1 cellular context compared by ENCODE assay signal in the genomic region with DNA sequence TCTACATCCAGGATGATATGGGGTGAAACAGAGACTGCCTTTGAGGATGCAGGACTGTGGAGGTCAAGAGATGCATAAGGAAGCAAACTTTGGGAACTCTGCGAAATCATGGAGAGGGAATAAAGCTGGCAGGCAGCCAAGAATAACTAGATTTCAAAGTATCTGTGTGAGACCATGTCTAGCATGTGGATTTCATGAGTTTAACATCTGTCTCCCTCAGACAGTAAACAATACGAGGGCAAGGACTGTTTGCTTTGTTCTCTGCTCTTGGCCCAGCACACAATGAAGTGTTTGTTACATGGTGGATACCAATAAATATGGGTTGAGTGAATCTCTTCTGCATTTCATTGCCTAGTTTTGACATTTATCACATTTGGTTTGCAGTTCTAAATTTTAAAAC.
A peak's percentile ranks its signal among the peaks of the same experiment; 100 is the strongest.
TF ChIP-seq lines count a peak whose summit lies in the region.

No MANE protein-coding gene starts in this region.

TF ChIP-seq in HepG2, 621 proteins besides CTCF, POLR2A, EP300 and RAD21 (continued from another document):
- TF ChIP-seq, protein P1, sequence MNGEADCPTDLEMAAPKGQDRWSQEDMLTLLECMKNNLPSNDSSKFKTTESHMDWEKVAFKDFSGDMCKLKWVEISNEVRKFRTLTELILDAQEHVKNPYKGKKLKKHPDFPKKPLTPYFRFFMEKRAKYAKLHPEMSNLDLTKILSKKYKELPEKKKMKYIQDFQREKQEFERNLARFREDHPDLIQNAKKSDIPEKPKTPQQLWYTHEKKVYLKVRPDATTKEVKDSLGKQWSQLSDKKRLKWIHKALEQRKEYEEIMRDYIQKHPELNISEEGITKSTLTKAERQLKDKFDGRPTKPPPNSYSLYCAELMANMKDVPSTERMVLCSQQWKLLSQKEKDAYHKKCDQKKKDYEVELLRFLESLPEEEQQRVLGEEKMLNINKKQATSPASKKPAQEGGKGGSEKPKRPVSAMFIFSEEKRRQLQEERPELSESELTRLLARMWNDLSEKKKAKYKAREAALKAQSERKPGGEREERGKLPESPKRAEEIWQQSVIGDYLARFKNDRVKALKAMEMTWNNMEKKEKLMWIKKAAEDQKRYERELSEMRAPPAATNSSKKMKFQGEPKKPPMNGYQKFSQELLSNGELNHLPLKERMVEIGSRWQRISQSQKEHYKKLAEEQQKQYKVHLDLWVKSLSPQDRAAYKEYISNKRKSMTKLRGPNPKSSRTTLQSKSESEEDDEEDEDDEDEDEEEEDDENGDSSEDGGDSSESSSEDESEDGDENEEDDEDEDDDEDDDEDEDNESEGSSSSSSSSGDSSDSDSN (CRISPR knock-in tag; IDR thresholded peaks at IDR 0.05): no peak
- TF ChIP-seq, protein P2, sequence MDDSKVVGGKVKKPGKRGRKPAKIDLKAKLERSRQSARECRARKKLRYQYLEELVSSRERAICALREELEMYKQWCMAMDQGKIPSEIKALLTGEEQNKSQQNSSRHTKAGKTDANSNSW (CRISPR knock-in tag; IDR thresholded peaks at IDR 0.05; ENCODE audit: borderline replicate concordance): no peak
- TF ChIP-seq ATRX (CRISPR knock-in tag; IDR thresholded peaks at IDR 0.05; ENCODE audit: borderline replicate concordance): no peak
- no peak for TF ChIP-seq ZFP36 (IDR thresholded peaks at IDR 0.05; ENCODE audit: borderline replicate concordance, low read depth, low read length, partially characterized antibody)
- no peak for TF ChIP-seq NR2F2 (IDR thresholded peaks at IDR 0.05; ENCODE audit: borderline replicate concordance, low read depth)
- TF ChIP-seq ARNT2 (CRISPR knock-in tag; IDR thresholded peaks at IDR 0.05; ENCODE audit: low read depth): no peak
- TF ChIP-seq MBD4 (IDR thresholded peaks at IDR 0.05; ENCODE audit: borderline replicate concordance, low read length): no peak
- no peak for TF ChIP-seq ETV6 (CRISPR knock-in tag; conservative IDR thresholded peaks at IDR 0.05)
- peak; percentile 39; the same call in 1 of the 2 replicates for TF ChIP-seq RXRB (CRISPR knock-in tag; IDR thresholded peaks at IDR 0.05; ENCODE audit: borderline replicate concordance)
- TF ChIP-seq NPAS2 (CRISPR knock-in tag; IDR thresholded peaks at IDR 0.05; ENCODE audit: borderline replicate concordance): no peak
- TF ChIP-seq, protein P3, sequence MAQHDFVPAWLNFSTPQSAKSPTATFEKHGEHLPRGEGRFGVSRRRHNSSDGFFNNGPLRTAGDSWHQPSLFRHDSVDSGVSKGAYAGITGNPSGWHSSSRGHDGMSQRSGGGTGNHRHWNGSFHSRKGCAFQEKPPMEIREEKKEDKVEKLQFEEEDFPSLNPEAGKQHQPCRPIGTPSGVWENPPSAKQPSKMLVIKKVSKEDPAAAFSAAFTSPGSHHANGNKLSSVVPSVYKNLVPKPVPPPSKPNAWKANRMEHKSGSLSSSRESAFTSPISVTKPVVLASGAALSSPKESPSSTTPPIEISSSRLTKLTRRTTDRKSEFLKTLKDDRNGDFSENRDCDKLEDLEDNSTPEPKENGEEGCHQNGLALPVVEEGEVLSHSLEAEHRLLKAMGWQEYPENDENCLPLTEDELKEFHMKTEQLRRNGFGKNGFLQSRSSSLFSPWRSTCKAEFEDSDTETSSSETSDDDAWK (CRISPR knock-in tag; IDR thresholded peaks at IDR 0.05): no peak
- TF ChIP-seq TEF (CRISPR knock-in tag; IDR thresholded peaks at IDR 0.05): no peak
- no peak for TF ChIP-seq SMARCE1 (IDR thresholded peaks at IDR 0.05; ENCODE audit: borderline replicate concordance)
- TF ChIP-seq JUNB (CRISPR knock-in tag; IDR thresholded peaks at IDR 0.05; ENCODE audit: borderline replicate concordance): no peak
- TF ChIP-seq ZZZ3 (CRISPR knock-in tag; IDR thresholded peaks at IDR 0.05; ENCODE audit: borderline replicate concordance): no peak
- TF ChIP-seq, protein P4, sequence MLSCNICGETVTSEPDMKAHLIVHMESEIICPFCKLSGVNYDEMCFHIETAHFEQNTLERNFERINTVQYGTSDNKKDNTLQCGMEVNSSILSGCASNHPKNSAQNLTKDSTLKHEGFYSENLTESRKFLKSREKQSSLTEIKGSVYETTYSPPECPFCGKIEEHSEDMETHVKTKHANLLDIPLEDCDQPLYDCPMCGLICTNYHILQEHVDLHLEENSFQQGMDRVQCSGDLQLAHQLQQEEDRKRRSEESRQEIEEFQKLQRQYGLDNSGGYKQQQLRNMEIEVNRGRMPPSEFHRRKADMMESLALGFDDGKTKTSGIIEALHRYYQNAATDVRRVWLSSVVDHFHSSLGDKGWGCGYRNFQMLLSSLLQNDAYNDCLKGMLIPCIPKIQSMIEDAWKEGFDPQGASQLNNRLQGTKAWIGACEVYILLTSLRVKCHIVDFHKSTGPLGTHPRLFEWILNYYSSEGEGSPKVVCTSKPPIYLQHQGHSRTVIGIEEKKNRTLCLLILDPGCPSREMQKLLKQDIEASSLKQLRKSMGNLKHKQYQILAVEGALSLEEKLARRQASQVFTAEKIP (CRISPR knock-in tag; IDR thresholded peaks at IDR 0.05; ENCODE audit: borderline replicate concordance): no peak
- TF ChIP-seq NFIC (IDR thresholded peaks at IDR 0.05; ENCODE audit: low read length): peak; percentile 69
- TF ChIP-seq, protein P5, sequence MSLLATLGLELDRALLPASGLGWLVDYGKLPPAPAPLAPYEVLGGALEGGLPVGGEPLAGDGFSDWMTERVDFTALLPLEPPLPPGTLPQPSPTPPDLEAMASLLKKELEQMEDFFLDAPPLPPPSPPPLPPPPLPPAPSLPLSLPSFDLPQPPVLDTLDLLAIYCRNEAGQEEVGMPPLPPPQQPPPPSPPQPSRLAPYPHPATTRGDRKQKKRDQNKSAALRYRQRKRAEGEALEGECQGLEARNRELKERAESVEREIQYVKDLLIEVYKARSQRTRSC (CRISPR knock-in tag; IDR thresholded peaks at IDR 0.05; ENCODE audit: low read depth): no peak
